25 cellular contexts compared by ENCODE assay signal in genomic region chr6:10567256-10568041, GRCh38. TPM values are rescaled to one million over a fixed set of nuclear protein-coding genes. Genes with fewer than 3 reads are reported as not detected.
DNase-seq lines count a peak whose midpoint lies in the region; ATAC-seq, FAIRE-seq and TF ChIP-seq lines count a peak whose summit lies in the region.
"Had no signal": no experiment of that assay in that cellular context is flagged by ENCODE, and none has a peak within 500 bp of the region (broad histone marks: within the 10 kb centered on the region; RNA-seq: fewer than 3 reads in every experiment).

No MANE protein-coding gene starts in this region.

- DNase-seq in Caco-2, result peak; percentile 78 to 85
- DNase-seq in NCI-H226, result peak; percentile 77
- peak in 1 of 2 donors; percentile 46 for DNase-seq in foreskin keratinocyte
- DNase-seq in RKO (ENCODE audit: low spot score), result no peak
- no peak for DNase-seq in H54 (ENCODE audit: insufficient read length, low spot score)
- DNase-seq in T-helper 2 cell, result no peak
- DNase-seq: activated CD8-positive, alpha-beta memory T cell treated with anti-CD3 and anti-CD28 coated beads, Interleukin-2, amount 10 ng/mL, durations not matched to agents 7 days and 5 days; activated naive CD8-positive, alpha-beta T cell treated with anti-CD3 and anti-CD28 coated beads, Interleukin-2, amount 50 U/mL, for 24 hours; activated T-cell treated with anti-CD3 and anti-CD28 coated beads, Interleukin-2, amount 50 U/mL, for 48 hours; DMS79; heart left ventricle; natural killer cell; NCI-H1105; NCI-H1930; NCI-H524 treated with DMSO at 0.1 percent for 48 hours; retina; SHP77 treated with DMSO at 0.1 percent for 48 hours; spleen; T-helper 9 cell; upper lobe of left lung had no signal

- POLR2A ChIA-PET in Caco-2 (lab: Charles Lee), result interaction anchor here (0.6 to 1.8 kb wide), 6 partner anchors 16 to 155 kb away, joined by 3 to 16 read pairs (median 5); partner anchors contain the start of genes GCNT2 and TMEM14C

- H3K4me1 ChIP-seq in Caco-2 (peaks cover 56% of the 10 kb centered on the region), foreskin keratinocyte (no peaks in the 10 kb centered on the region), mesodermal cell (ENCODE audit: control insufficient read depth, insufficient read depth, low read length, poor library complexity, severe bottlenecking) (peaks cover 17% of the 10 kb centered on the region)
- H3K4me1 ChIP-seq: spleen, upper lobe of left lung had no signal

- H3K36me3 Mint-ChIP-seq in Caco-2 (ENCODE audit: insufficient read depth, unreplicated experiment), result peaks cover 56% of the 10 kb centered on the region
- H3K36me3 Mint-ChIP-seq: activated CD8-positive, alpha-beta memory T cell treated with anti-CD3 and anti-CD28 coated beads, Interleukin-2, amount 10 ng/mL, durations not matched to agents 7 days and 5 days; natural killer cell had no signal

- H3K27ac ChIP-seq in foreskin keratinocyte (no peak overlapping the region), mesodermal cell (ENCODE audit: low read depth, low read length, severe bottlenecking) (peak overlapping the region; percentile 75)
- H3K27ac ChIP-seq: BLaER1, PC-9, spleen, upper lobe of left lung had no signal

- H3K4me3 ChIP-seq in Caco-2 (ENCODE audit: low read depth, low read length) (no peak overlapping the region), mesodermal cell (ENCODE audit: extremely low read depth, insufficient read depth, low read length, poor library complexity, severe bottlenecking) (no peak overlapping the region)
- H3K4me3 ChIP-seq: BLaER1, heart left ventricle, PC-9, spleen, upper lobe of left lung had no signal

- intact Hi-C loops in Caco-2 (cut with micrococcal nuclease; ENCODE audit: unreplicated experiment), result loop anchor here (1.0 to 2.0 kb wide), 3 partner anchors 16 to 57 kb away; partner anchors contain the start of gene GCNT2

- H3K4me1 Mint-ChIP-seq in Caco-2 (ENCODE audit: low read depth, unreplicated experiment), result peaks cover 55% of the 10 kb centered on the region
- H3K4me1 Mint-ChIP-seq: activated CD8-positive, alpha-beta memory T cell treated with anti-CD3 and anti-CD28 coated beads, Interleukin-2, amount 10 ng/mL, durations not matched to agents 7 days and 5 days; activated naive CD8-positive, alpha-beta T cell treated with anti-CD3 and anti-CD28 coated beads, Interleukin-2, amount 50 U/mL, for 24 hours; natural killer cell had no signal

- H3K9me3 Mint-ChIP-seq in Caco-2 (ENCODE audit: unreplicated experiment), result no peaks in the 10 kb centered on the region
- H3K9me3 Mint-ChIP-seq: IgD-negative memory B cell, natural killer cell had no signal

- H3K4me3 Mint-ChIP-seq in Caco-2 (ENCODE audit: unreplicated experiment), result peak overlapping the region; percentile 54
- H3K4me3 Mint-ChIP-seq: activated CD8-positive, alpha-beta memory T cell treated with anti-CD3 and anti-CD28 coated beads, Interleukin-2, amount 10 ng/mL, durations not matched to agents 7 days and 5 days; activated naive CD8-positive, alpha-beta T cell treated with anti-CD3 and anti-CD28 coated beads, Interleukin-2, amount 50 U/mL, for 24 hours; IgD-negative memory B cell; natural killer cell had no signal

- H3K9me3 ChIP-seq in Caco-2 (no peaks in the 10 kb centered on the region), mesodermal cell (ENCODE audit: control insufficient read depth, low read length) (no peaks in the 10 kb centered on the region)
- H3K9me3 ChIP-seq: BLaER1, heart left ventricle, spleen, upper lobe of left lung had no signal

- TSS peak; percentile 79 for BruUV-seq in Caco-2 (replicated peaks; lab: Mats Ljungman, UMichigan)

- CTCF ChIA-PET in Caco-2 (lab: Charles Lee), result interaction anchor here (0.6 to 0.8 kb wide), 2 partner anchors 127 to 128 kb away, joined by 3 read pairs; partner anchors contain the start of gene PAK1IP1

- TF ChIP-seq POLR2A in H54 (IDR thresholded peaks at IDR 0.05; ENCODE audit: low read depth, low read length), result no peak

- no peak for FAIRE-seq in H54 (lab: Jason Lieb, UNC)

- no peaks in the 10 kb centered on the region; the same call in 1 of the 2 replicates for H3K36me3 ChIP-seq in Caco-2 (ENCODE audit: control insufficient read depth, insufficient read depth, low read length)
- H3K36me3 ChIP-seq in mesodermal cell (ENCODE audit: control insufficient read depth, insufficient read depth, low read length), result no peaks in the 10 kb centered on the region
- H3K36me3 ChIP-seq: BLaER1, heart left ventricle, spleen, upper lobe of left lung had no signal

- H3K27me3 Mint-ChIP-seq in Caco-2 (ENCODE audit: insufficient read depth, unreplicated experiment), result no peaks in the 10 kb centered on the region
- H3K27me3 Mint-ChIP-seq: activated CD8-positive, alpha-beta memory T cell treated with anti-CD3 and anti-CD28 coated beads, Interleukin-2, amount 10 ng/mL, durations not matched to agents 7 days and 5 days; activated naive CD8-positive, alpha-beta T cell treated with anti-CD3 and anti-CD28 coated beads, Interleukin-2, amount 50 U/mL, for 24 hours; IgD-negative memory B cell had no signal

- TF ChIP-seq CTCF in Caco-2 (IDR thresholded peaks at IDR 0.05; ENCODE audit: insufficient read depth in 1 of 2, low read depth in 1 of 2, low read length in 1 of 2, severe bottlenecking in 1 of 2, unreplicated experiment in 1 of 2) (no peak), foreskin keratinocyte (conservative IDR thresholded peaks at IDR 0.05) (no peak)

- 96 to 100% methylated on average over 4 to 5 of the region's 6 CpGs for WGBS in mesodermal cell (ENCODE audit: insufficient coverage in 2 of 2), 2 experiments

- no peaks in the 10 kb centered on the region for H3K27me3 ChIP-seq in Caco-2 (replicated peaks; ENCODE audit: control insufficient read depth, insufficient read depth, low read length)
- H3K27me3 ChIP-seq in foreskin keratinocyte, result no peaks in the 10 kb centered on the region
- H3K27me3 ChIP-seq: BLaER1, heart left ventricle, spleen, upper lobe of left lung had no signal

- ATAC-seq in foreskin keratinocyte (peak; percentile 25), GM21737 (IDR thresholded peaks at IDR 0.05; ENCODE audit: unreplicated experiment) (no peak)
- ATAC-seq: activated CD8-positive, alpha-beta memory T cell treated with anti-CD3 and anti-CD28 coated beads, Interleukin-2, amount 10 ng/mL, durations not matched to agents 7 days and 5 days; activated naive CD8-positive, alpha-beta T cell treated with anti-CD3 and anti-CD28 coated beads, Interleukin-2, amount 50 U/mL, for 24 hours; heart left ventricle; natural killer cell had no signal

- H3K27ac Mint-ChIP-seq in Caco-2 (ENCODE audit: unreplicated experiment), result peak overlapping the region; percentile 88
- H3K27ac Mint-ChIP-seq: activated CD8-positive, alpha-beta memory T cell treated with anti-CD3 and anti-CD28 coated beads, Interleukin-2, amount 10 ng/mL, durations not matched to agents 7 days and 5 days; activated naive CD8-positive, alpha-beta T cell treated with anti-CD3 and anti-CD28 coated beads, Interleukin-2, amount 50 U/mL, for 24 hours; natural killer cell had no signal

RNA-seq across cellular contexts. Expression of gene GCNT2, which starts 46.3 kb away (rescaled TPM):
- 68.1 and 70.7 TPM in 2 replicates for total RNA-seq in Caco-2 (2022)
- 2.3 and 3.0 TPM in 2 replicates for total RNA-seq in foreskin keratinocyte
- 0.64 and 0.84 TPM in 2 replicates for polyA plus RNA-seq in foreskin keratinocyte
- polyA plus RNA-seq in mesodermal cell (2013, experiment 1 of 2), result 8.3 TPM
- polyA plus RNA-seq in mesodermal cell (2013, experiment 2 of 2), result 8.5 TPM

Comparison
In these comparisons a context has a peak if more than half of its experiments do, and no peak if none do; other contexts are left out.
1. DNase-seq: peak in Caco-2 (2 of 2) and NCI-H226 (single experiment); none in RKO (single experiment), H54 (single experiment) and T-helper 2 cell (0 of 5).
2. RNA of gene GCNT2, which starts 46.3 kb away (total RNA-seq): 68.1 to 70.7 TPM in Caco-2; 2.3 to 3.0 TPM in foreskin keratinocyte; every median in the first group is over 10 times any median in the second.